ENCODE assay signal across 1 cellular context in genomic region chr20:35277531-35278395, GRCh38.
TF ChIP-seq lines count a peak whose summit lies in the region.

Gene MMP24OS (minus strand): TSS chr20:35278122. CDS start chr20:35277929, 193 bp downstream.

TF ChIP-seq in HepG2, 621 proteins besides CTCF, POLR2A, EP300 and RAD21 (continued from another document and continues in another):
- TF ChIP-seq AHDC1 (CRISPR knock-in tag; IDR thresholded peaks at IDR 0.05; ENCODE audit: borderline replicate concordance) (no peak), HBP1 (CRISPR knock-in tag; IDR thresholded peaks at IDR 0.05; ENCODE audit: low read depth) (no peak), ZSCAN9 (CRISPR knock-in tag; IDR thresholded peaks at IDR 0.05; ENCODE audit: borderline replicate concordance) (no peak), CHD2 (IDR thresholded peaks at IDR 0.05; ENCODE audit: low read depth, low read length) (no peak), ZNF331 (CRISPR knock-in tag; IDR thresholded peaks at IDR 0.05) (no peak), SIX1 (CRISPR knock-in tag; IDR thresholded peaks at IDR 0.05; ENCODE audit: borderline replicate concordance) (no peak), POLR2G (IDR thresholded peaks at IDR 0.05; ENCODE audit: low read depth, low read length) (peak; percentile 67), PHF20 (CRISPR knock-in tag; IDR thresholded peaks at IDR 0.05) (no peak), ZNF569 (CRISPR knock-in tag; IDR thresholded peaks at IDR 0.05; ENCODE audit: borderline replicate concordance) (no peak), FOXO4 (CRISPR knock-in tag; conservative IDR thresholded peaks at IDR 0.05) (no peak), SCMH1 (CRISPR knock-in tag; IDR thresholded peaks at IDR 0.05; ENCODE audit: borderline replicate concordance) (no peak), FOXK2 (IDR thresholded peaks at IDR 0.05) (no peak), TFDP2 (CRISPR knock-in tag; IDR thresholded peaks at IDR 0.05) (no peak), ASH2L (IDR thresholded peaks at IDR 0.05; ENCODE audit: insufficient read length, low read depth, low read length) (no peak), HMG20A (CRISPR knock-in tag; IDR thresholded peaks at IDR 0.05; ENCODE audit: borderline replicate concordance) (no peak), KDM5B (CRISPR knock-in tag; IDR thresholded peaks at IDR 0.05; ENCODE audit: borderline replicate concordance) (no peak), ZNF24 (IDR thresholded peaks at IDR 0.05) (no peak), JARID2 (CRISPR knock-in tag; IDR thresholded peaks at IDR 0.05; ENCODE audit: insufficient replicate concordance) (no peak), ZZZ3 (CRISPR knock-in tag; IDR thresholded peaks at IDR 0.05; ENCODE audit: borderline replicate concordance) (no peak), ZNF281 (CRISPR knock-in tag; IDR thresholded peaks at IDR 0.05; ENCODE audit: borderline replicate concordance) (no peak), RBFOX2 (IDR thresholded peaks at IDR 0.05; ENCODE audit: low read depth, low read length) (peak; percentile 97), DNMT3B (CRISPR knock-in tag; conservative IDR thresholded peaks at IDR 0.05) (no peak), HOXA9 (CRISPR knock-in tag; IDR thresholded peaks at IDR 0.05; ENCODE audit: borderline replicate concordance) (no peak), AGO1 (IDR thresholded peaks at IDR 0.05; ENCODE audit: low read depth, low read length, poor library complexity, severe bottlenecking) (peak; percentile 85), GMEB1 (CRISPR knock-in tag; IDR thresholded peaks at IDR 0.05; ENCODE audit: borderline replicate concordance) (no peak), RNF2 (conservative IDR thresholded peaks at IDR 0.05; ENCODE audit: low read depth) (no peak), KDM1A (CRISPR knock-in tag; IDR thresholded peaks at IDR 0.05) (no peak), ZNF30 (CRISPR knock-in tag; IDR thresholded peaks at IDR 0.05) (no peak), AGO2 (optimal IDR thresholded peaks at IDR 0.05; ENCODE audit: low read depth, low read length) (peak; percentile 99), ZFP91 (CRISPR knock-in tag; IDR thresholded peaks at IDR 0.05; ENCODE audit: borderline replicate concordance) (no peak; the same call in 1 of the 2 replicates), ZNF710 (CRISPR knock-in tag; IDR thresholded peaks at IDR 0.05; ENCODE audit: borderline replicate concordance) (no peak), ZNF350 (CRISPR knock-in tag; IDR thresholded peaks at IDR 0.05; ENCODE audit: borderline replicate concordance, low read depth) (no peak), ZSCAN21 (CRISPR knock-in tag; IDR thresholded peaks at IDR 0.05; ENCODE audit: borderline replicate concordance) (peak; percentile 43; the same call in 1 of the 2 replicates), CREB3 (CRISPR knock-in tag; IDR thresholded peaks at IDR 0.05) (no peak), REL (CRISPR knock-in tag; conservative IDR thresholded peaks at IDR 0.05) (no peak), SP5 (CRISPR knock-in tag; IDR thresholded peaks at IDR 0.05; ENCODE audit: borderline replicate concordance, low read depth) (no peak), RELA (CRISPR knock-in tag; IDR thresholded peaks at IDR 0.05) (no peak), SP4 (CRISPR knock-in tag; IDR thresholded peaks at IDR 0.05) (no peak), ZBTB38 (CRISPR knock-in tag; IDR thresholded peaks at IDR 0.05) (peak; percentile 42; the same call in 1 of the 2 replicates), IKZF1 (IDR thresholded peaks at IDR 0.05) (no peak), NRL (CRISPR knock-in tag; IDR thresholded peaks at IDR 0.05; ENCODE audit: borderline replicate concordance) (peak; percentile 44; the same call in 1 of the 2 replicates), THRA (CRISPR knock-in tag; IDR thresholded peaks at IDR 0.05; ENCODE audit: borderline replicate concordance) (no peak)
